ENCODE assay signal across 11 cellular contexts in genomic region chr11:44860967-44861828, GRCh38.
DNase-seq lines count a peak whose midpoint lies in the region; ATAC-seq, FAIRE-seq and TF ChIP-seq lines count a peak whose summit lies in the region.
"Had no signal": no experiment of that assay in that cellular context is flagged by ENCODE, and none has a peak within 500 bp of the region (broad histone marks: within the 10 kb centered on the region; RNA-seq: fewer than 3 reads in every experiment).

No MANE protein-coding gene starts in this region.

- peaks cover 73 to 79% of the 10 kb centered on the region in 2 experiments for H3K4me1 Mint-ChIP-seq in H9
- peaks cover 54% of the 10 kb centered on the region for H3K4me1 Mint-ChIP-seq in T-helper 17 cell

- H3K23me2 ChIP-seq in H9 (ENCODE audit: insufficient read length, low read depth, low read length, poor library complexity, severe bottlenecking) = no peaks in the 10 kb centered on the region

- H3K4me1 ChIP-seq in H9 (ENCODE audit: insufficient read depth, low read length) (peaks cover 12% of the 10 kb centered on the region), kidney (ENCODE audit: control insufficient read depth in 1 of 2, insufficient read depth in 1 of 2, low read depth in 1 of 2, low read length in 2 of 2) (peaks cover 0 to 9% of the 10 kb centered on the region in 2 donors), smooth muscle cell (ENCODE audit: low read depth) (peaks cover 31% of the 10 kb centered on the region)

- no peak overlapping the region for H3K56ac ChIP-seq in H9 (ENCODE audit: insufficient read length, low read depth, low read length)

- H3K9ac ChIP-seq in H9 (ENCODE audit: extremely low read depth, insufficient read length, low read length) (no peak overlapping the region), kidney (ENCODE audit: low read length in 2 of 2) (no peak overlapping the region), smooth muscle cell (ENCODE audit: low read depth) (no peak overlapping the region)

- H3K4me3 Mint-ChIP-seq in H9 (no peak overlapping the region), T-helper 17 cell (peak overlapping the region; percentile 77)

- no peak overlapping the region for H2BK20ac ChIP-seq in H9 (ENCODE audit: low read depth, low read length, poor library complexity, severe bottlenecking)

- peak overlapping the region; percentile 80 for H2BK120ac ChIP-seq in H9 (ENCODE audit: low read depth, low read length, poor library complexity, severe bottlenecking)

- H3K36me3 Mint-ChIP-seq in H9 (ENCODE audit: insufficient read depth in 1 of 3, low read depth in 3 of 3) (no peaks in the 10 kb centered on the region; a peak in 1 of 7 replicates), T-helper 17 cell (ENCODE audit: low read depth) (peaks cover 6% of the 10 kb centered on the region)

- H4K20me1 ChIP-seq in H9 (ENCODE audit: control insufficient read depth, insufficient read depth, insufficient read length) = no peaks in the 10 kb centered on the region
- no peaks in the 10 kb centered on the region for H4K20me1 ChIP-seq in smooth muscle cell (ENCODE audit: low read depth)

- no peaks in the 10 kb centered on the region for H3K79me1 ChIP-seq in H9 (ENCODE audit: insufficient read depth, low read depth, low read length, poor library complexity, severe bottlenecking)

- H3K27ac Mint-ChIP-seq in H9 (peak overlapping the region in 2 of 3 experiments; percentile 58 to 96; a peak in 3 of 7 replicates), T-helper 17 cell (peak overlapping the region; percentile 95)

- H3K9me3 Mint-ChIP-seq in H9 = no peaks in the 10 kb centered on the region

- intact Hi-C loops in kidney (cut with DNase I) = no loop called here

- no peak overlapping the region for H3K23ac ChIP-seq in H9 (ENCODE audit: insufficient read length, low read depth, low read length)

- H3K14ac ChIP-seq in H9 (ENCODE audit: insufficient read depth, low read length) = peak overlapping the region; percentile 79; the same call in 1 of the 2 replicates

- no peaks in the 10 kb centered on the region for H3K27me3 ChIP-seq in H9 (ENCODE audit: insufficient read depth, low read length)
- H3K27me3 ChIP-seq in smooth muscle cell (ENCODE audit: low read depth) = no peaks in the 10 kb centered on the region

- H3K4me2 ChIP-seq in H9 (ENCODE audit: insufficient read depth, insufficient read length, low read length) (no peak overlapping the region), smooth muscle cell (peak overlapping the region; percentile 69)

- TF ChIP-seq CTCF in H9 (conservative IDR thresholded peaks at IDR 0.05) (no peak), kidney (IDR thresholded peaks at IDR 0.05; ENCODE audit: borderline replicate concordance, extremely low read depth, insufficient read depth) (no peak), smooth muscle cell (IDR thresholded peaks at IDR 0.05; ENCODE audit: borderline replicate concordance, insufficient read depth, poor library complexity, severe bottlenecking) (no peak)

- peaks cover 4% of the 10 kb centered on the region for H3K27me3 Mint-ChIP-seq in H9 (ENCODE audit: low read depth)
- no peaks in the 10 kb centered on the region for H3K27me3 Mint-ChIP-seq in T-helper 17 cell

- ATAC-seq in T-helper 17 cell = no peak

- no peak overlapping the region for H2BK15ac ChIP-seq in H9 (ENCODE audit: low read depth, low read length)

- H3K9me3 ChIP-seq in H9 (ENCODE audit: control insufficient read depth, low read depth, low read length) (no peaks in the 10 kb centered on the region), T-helper 17 cell (ENCODE audit: control insufficient read depth, low read length, poor library complexity, severe bottlenecking) (no peaks in the 10 kb centered on the region), kidney (ENCODE audit: control insufficient read depth in 1 of 2, low read length in 2 of 2) (no peaks in the 10 kb centered on the region), smooth muscle cell (replicated peaks; ENCODE audit: low read depth) (no peaks in the 10 kb centered on the region)

- WGBS in H9 (ENCODE audit: extremely low coverage, insufficient read length, low lambda C conversion rate) = no CpG with 5 or more reads among the region's 21 CpGs
- WGBS in smooth muscle cell (ENCODE audit: low lambda C conversion rate) = 92% methylated on average over 13 of the region's 21 CpGs

- H3K4me3 ChIP-seq in kidney (ENCODE audit: low read length in 2 of 2) = no peak overlapping the region
- no peak overlapping the region for H3K4me3 ChIP-seq in smooth muscle cell

- peak overlapping the region; percentile 75 for H3K18ac ChIP-seq in H9 (ENCODE audit: insufficient read length, low read depth, low read length)

- H4K8ac ChIP-seq in H9 (replicated peaks; ENCODE audit: insufficient read length, low read depth, low read length) = no peak overlapping the region

- H2BK12ac ChIP-seq in H9 (ENCODE audit: insufficient read length, low read depth, low read length) = no peak overlapping the region

- H2AFZ ChIP-seq in H9 (ENCODE audit: low read length) = no peak overlapping the region
- H2AFZ ChIP-seq in smooth muscle cell (ENCODE audit: low read depth) = no peak overlapping the region

- peak overlapping the region; percentile 84 for H4K91ac ChIP-seq in H9 (ENCODE audit: insufficient read length, low read depth, low read length)

- DNase-seq in H9 (no peak), T-helper 17 cell (no peak), kidney (peak; percentile 70), smooth muscle cell (lab: John Stamatoyannopoulos, UW; ENCODE audit: unreplicated experiment) (no peak), NCI-H446 treated with DMSO at 0.1 percent for 48 hours (lab: John Stamatoyannopoulos, UW) (no peak), hypothalamus (lab: John Stamatoyannopoulos, UW) (no peak), NCI-H1048 (lab: John Stamatoyannopoulos, UW) (no peak)
- no peak for DNase-seq in activated CD4-positive, alpha-beta T cell treated with anti-CD3 and anti-CD28 coated beads for 1 hour
- DNase-seq: activated T-cell treated with anti-CD3 and anti-CD28 coated beads for 4 hours, DMS153 had no signal

- no peak overlapping the region for H2BK5ac ChIP-seq in H9 (ENCODE audit: insufficient read length, low read length)

- H3K27ac ChIP-seq in H9 (ENCODE audit: insufficient read length, low read depth, low read length) (no peak overlapping the region), kidney (ENCODE audit: low read depth in 2 of 2, low read length in 2 of 2) (peak overlapping the region in 1 of 2 donors; percentile 85), smooth muscle cell (ENCODE audit: low read depth) (peak overlapping the region; percentile 74)
- H3K27ac ChIP-seq: VCaP had no signal

- no peak overlapping the region for H3T11ph ChIP-seq in H9 (ENCODE audit: low read length)

- H3K36me3 ChIP-seq in kidney (ENCODE audit: control insufficient read depth in 1 of 2, insufficient read depth in 2 of 2, low read length in 2 of 2) = no peaks in the 10 kb centered on the region
- no peaks in the 10 kb centered on the region for H3K36me3 ChIP-seq in smooth muscle cell (ENCODE audit: low read depth)

- H2AK5ac ChIP-seq in H9 (ENCODE audit: insufficient read length, low read length) = no peak overlapping the region

- no peak overlapping the region for H4K5ac ChIP-seq in H9 (ENCODE audit: insufficient read length, low read depth, low read length)

- H3F3A ChIP-seq in smooth muscle cell (ENCODE audit: low read depth) = no peaks in the 10 kb centered on the region

- FAIRE-seq in kidney (lab: Jason Lieb, UNC) = no peak

- no peaks in the 10 kb centered on the region for H3K79me2 ChIP-seq in H9 (ENCODE audit: insufficient read depth, low read length)
- no peaks in the 10 kb centered on the region for H3K79me2 ChIP-seq in smooth muscle cell (ENCODE audit: low read depth)

- H3K4ac ChIP-seq in H9 (ENCODE audit: low read depth, low read length) = peak overlapping the region; percentile 87; the same call in 1 of the 2 replicates
